ENCODE assay signal across 17 cellular contexts in the genomic region with DNA sequence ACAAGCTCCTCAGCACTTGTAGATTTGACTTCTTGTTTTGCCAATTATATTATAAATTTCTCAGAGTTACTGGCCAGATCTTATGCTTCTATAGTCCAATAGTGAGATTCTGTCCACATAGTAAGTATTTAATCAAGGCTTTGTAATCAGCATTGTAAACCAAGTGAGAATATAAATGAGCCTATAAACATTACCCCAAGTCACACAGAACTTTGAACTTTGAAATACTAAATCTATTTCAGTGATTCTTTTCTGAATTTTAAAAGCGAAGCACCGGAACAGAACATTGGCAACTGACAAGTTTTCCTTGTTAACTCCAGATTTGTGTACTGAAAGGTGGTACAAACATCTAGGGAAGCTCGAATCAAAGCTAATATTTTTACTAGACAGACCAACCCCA. TPM values are rescaled to one million over a fixed set of nuclear protein-coding genes. Genes with fewer than 3 reads are reported as not detected.
A peak's percentile ranks its signal among the peaks of the same experiment; 100 is the strongest.
DNase-seq lines count a peak whose midpoint lies in the region; ATAC-seq and TF ChIP-seq lines count a peak whose summit lies in the region.
"Had no signal": no experiment of that assay in that cellular context is flagged by ENCODE, and none has a peak within 500 bp of the region (broad histone marks: within the 10 kb centered on the region; RNA-seq: fewer than 3 reads in every experiment).

No MANE protein-coding gene starts in this region.

- no peaks in the 10 kb centered on the region for H3K4me1 ChIP-seq in hepatocyte (ENCODE audit: insufficient read depth)
- peaks cover 0 to 14% (median 5%) of the 10 kb centered on the region in 4 donors for H3K4me1 ChIP-seq in right lobe of liver
- no peaks in the 10 kb centered on the region for H3K4me1 ChIP-seq in foreskin keratinocyte
- H3K4me1 ChIP-seq: A549, Caco-2 had no signal

- WGBS in hepatocyte (ENCODE audit: low lambda C conversion rate, missing lambda C conversion rate), result 75% methylated on average over 3 of the region's 3 CpGs
- 30% methylated on average over 3 of the region's 3 CpGs for WGBS in right lobe of liver (ENCODE audit: insufficient coverage, low coverage, low lambda C conversion rate, missing lambda C conversion rate)

- no peaks in the 10 kb centered on the region for H3K9me3 ChIP-seq in hepatocyte (ENCODE audit: low read depth)
- H3K9me3 ChIP-seq in right lobe of liver, result no peaks in the 10 kb centered on the region
- no peaks in the 10 kb centered on the region for H3K9me3 ChIP-seq in MG63
- H3K9me3 ChIP-seq: A549, Caco-2 had no signal

- no peak for TF ChIP-seq POLR2A in right lobe of liver (IDR thresholded peaks at IDR 0.05)

- H3K27ac Mint-ChIP-seq in activated naive CD8-positive, alpha-beta T cell treated with anti-CD3 and anti-CD28 coated beads, Interleukin-2, amount 10 ng/mL, durations not matched to agents 7 days and 5 days, result peak overlapping the region; percentile 36
- H3K27ac Mint-ChIP-seq in activated naive CD8-positive, alpha-beta T cell treated with anti-CD3 and anti-CD28 coated beads for 36 hours, result no peak overlapping the region
- H3K27ac Mint-ChIP-seq: CD4-positive, alpha-beta T cell; HFFc6 had no signal

- no peak for DNase-seq in activated naive CD8-positive, alpha-beta T cell treated with anti-CD3 and anti-CD28 coated beads, Interleukin-2, amount 10 ng/mL, durations not matched to agents 7 days and 5 days
- DNase-seq in activated naive CD8-positive, alpha-beta T cell treated with anti-CD3 and anti-CD28 coated beads for 36 hours, result no peak
- DNase-seq in hepatocyte (ENCODE audit: low spot score) (no peak), right lobe of liver (no peak), MG63 (no peak), foreskin keratinocyte (no peak)
- DNase-seq: AML-193; Caco-2; CD4-positive, alpha-beta T cell; GOT3; H7; HFFc6 had no signal

- no peaks in the 10 kb centered on the region for H3K79me2 ChIP-seq in hepatocyte

- no peak overlapping the region for H3K4me3 Mint-ChIP-seq in activated naive CD8-positive, alpha-beta T cell treated with anti-CD3 and anti-CD28 coated beads, Interleukin-2, amount 10 ng/mL, durations not matched to agents 7 days and 5 days
- H3K4me3 Mint-ChIP-seq in activated naive CD8-positive, alpha-beta T cell treated with anti-CD3 and anti-CD28 coated beads for 36 hours, result no peak overlapping the region
- H3K4me3 Mint-ChIP-seq: CD4-positive, alpha-beta T cell; HFFc6 had no signal

- no peaks in the 10 kb centered on the region for H3K36me3 Mint-ChIP-seq in activated naive CD8-positive, alpha-beta T cell treated with anti-CD3 and anti-CD28 coated beads, Interleukin-2, amount 10 ng/mL, durations not matched to agents 7 days and 5 days
- H3K36me3 Mint-ChIP-seq in activated naive CD8-positive, alpha-beta T cell treated with anti-CD3 and anti-CD28 coated beads for 36 hours, result no peaks in the 10 kb centered on the region

- peak overlapping the region; percentile 34 for H3K4me2 ChIP-seq in hepatocyte
- H3K4me2 ChIP-seq: A549 had no signal

- H3K9me3 Mint-ChIP-seq in activated naive CD8-positive, alpha-beta T cell treated with anti-CD3 and anti-CD28 coated beads, Interleukin-2, amount 10 ng/mL, durations not matched to agents 7 days and 5 days, result no peaks in the 10 kb centered on the region
- H3K9me3 Mint-ChIP-seq in activated naive CD8-positive, alpha-beta T cell treated with anti-CD3 and anti-CD28 coated beads for 36 hours, result no peaks in the 10 kb centered on the region
- H3K9me3 Mint-ChIP-seq: CD4-positive, alpha-beta T cell; HFFc6 had no signal

- peaks cover 7% of the 10 kb centered on the region for H3K27me3 Mint-ChIP-seq in activated naive CD8-positive, alpha-beta T cell treated with anti-CD3 and anti-CD28 coated beads, Interleukin-2, amount 10 ng/mL, durations not matched to agents 7 days and 5 days
- H3K27me3 Mint-ChIP-seq in activated naive CD8-positive, alpha-beta T cell treated with anti-CD3 and anti-CD28 coated beads for 36 hours, result no peaks in the 10 kb centered on the region
- H3K27me3 Mint-ChIP-seq: CD4-positive, alpha-beta T cell had no signal

- no peaks in the 10 kb centered on the region for H4K20me1 ChIP-seq in hepatocyte (ENCODE audit: insufficient read depth, poor library complexity, severe bottlenecking)

- H3K36me3 ChIP-seq in hepatocyte (replicated peaks; ENCODE audit: insufficient read depth, low read depth) (no peaks in the 10 kb centered on the region), right lobe of liver (no peaks in the 10 kb centered on the region), MG63 (no peaks in the 10 kb centered on the region)

- H3K27ac ChIP-seq in hepatocyte (no peak overlapping the region), right lobe of liver (peak overlapping the region in 1 of 3 donors; percentile 8), foreskin keratinocyte (no peak overlapping the region)
- H3K27ac ChIP-seq: 22Rv1, A549, C4-2B had no signal

- H3K9me2 ChIP-seq in hepatocyte (replicated peaks; ENCODE audit: insufficient read depth), result no peaks in the 10 kb centered on the region

- H3K27me3 ChIP-seq in hepatocyte, result no peaks in the 10 kb centered on the region
- no peaks in the 10 kb centered on the region for H3K27me3 ChIP-seq in right lobe of liver
- H3K27me3 ChIP-seq in MG63, result no peaks in the 10 kb centered on the region
- no peaks in the 10 kb centered on the region for H3K27me3 ChIP-seq in foreskin keratinocyte

- no peak overlapping the region for H3K4me3 ChIP-seq in hepatocyte
- no peak overlapping the region for H3K4me3 ChIP-seq in right lobe of liver
- no peak overlapping the region for H3K4me3 ChIP-seq in MG63
- H3K4me3 ChIP-seq: A549 had no signal

- no peak overlapping the region for H2AFZ ChIP-seq in hepatocyte

- POLR2A ChIA-PET in activated naive CD8-positive, alpha-beta T cell treated with anti-CD3 and anti-CD28 coated beads, Interleukin-2, amount 10 ng/mL, durations not matched to agents 7 days and 5 days (lab: Charles Lee), result interaction anchor here (1.6 kb wide), 1 partner anchor 8 kb away, joined by 4 read pairs; no protein-coding TSS in a partner anchor

- TF ChIP-seq CTCF in hepatocyte (IDR thresholded peaks at IDR 0.05; ENCODE audit: poor library complexity) (no peak), right lobe of liver (IDR thresholded peaks at IDR 0.05) (no peak), foreskin keratinocyte (conservative IDR thresholded peaks at IDR 0.05) (no peak)

- no peak for ATAC-seq in activated naive CD8-positive, alpha-beta T cell treated with anti-CD3 and anti-CD28 coated beads, Interleukin-2, amount 10 ng/mL, durations not matched to agents 7 days and 5 days (ENCODE audit: low read depth)
- peak; percentile 18 to 60 (median 33) for ATAC-seq in right lobe of liver
- no peak for ATAC-seq in GM19351 (IDR thresholded peaks at IDR 0.05; ENCODE audit: unreplicated experiment)
- no peak for ATAC-seq in foreskin keratinocyte
- ATAC-seq: A549, HCT116 had no signal

- peaks cover 13% of the 10 kb centered on the region for H3K4me1 Mint-ChIP-seq in activated naive CD8-positive, alpha-beta T cell treated with anti-CD3 and anti-CD28 coated beads, Interleukin-2, amount 10 ng/mL, durations not matched to agents 7 days and 5 days
- peaks cover 11% of the 10 kb centered on the region for H3K4me1 Mint-ChIP-seq in activated naive CD8-positive, alpha-beta T cell treated with anti-CD3 and anti-CD28 coated beads for 36 hours

- intact Hi-C loops in right lobe of liver (cut with DNase I), result no loop called here

RNA-seq across cellular contexts. Expression of a gene that starts 37.2 kb away (rescaled TPM):
- 10 to 100 TPM; 81.4 to 82.7 TPM for total RNA-seq in activated naive CD8-positive, alpha-beta T cell treated with anti-CD3 and anti-CD28 coated beads, Interleukin-2, amount 10 ng/mL, durations not matched to agents 7 days and 5 days
- 10 to 100 TPM; 40.8 to 42.2 TPM for total RNA-seq in activated naive CD8-positive, alpha-beta T cell treated with anti-CD3 and anti-CD28 coated beads for 36 hours
- total RNA-seq in hepatocyte (18.2 and 20.0 TPM in 2 replicates), right lobe of liver (10 to 100 TPM in 3 of 6 experiments, 1 to 10 TPM in 3; 3.8 to 15.7 (median 7.9) TPM), foreskin keratinocyte (11.1 and 11.3 TPM in 2 replicates)
- polyA plus RNA-seq in hepatocyte (12.6 and 12.9 TPM in 2 replicates), foreskin keratinocyte (3.1 and 3.3 TPM in 2 replicates)
- 1.3 and 2.5 TPM in 2 replicates for total RNA-seq in MG63 (2014; rRNA removed; shearing (Covaris generic); ENCODE audit: low replicate concordance)

Comparison
In these comparisons a context has a peak if more than half of its experiments do, and no peak if none do; other contexts are left out.
1. ATAC-seq: peak in right lobe of liver (4 of 4); none in activated naive CD8-positive, alpha-beta T cell treated with anti-CD3 and anti-CD28 coated beads, Interleukin-2, amount 10 ng/mL, durations not matched to agents 7 days and 5 days (single experiment), GM19351 (single experiment) and foreskin keratinocyte (single experiment).